Comparison of ENCODE assay signal across 28 cellular contexts in genomic region chr13:106361621-106362020, GRCh38.
"Had no signal": no experiment of that assay in that cellular context is flagged by ENCODE, and none has a peak within 500 bp of the region (broad histone marks: within the 10 kb centered on the region; RNA-seq: fewer than 3 reads in every experiment).

No MANE protein-coding gene starts in this region.

- DNase-seq: activated B cell treated with CpG ODN at 0.5 μM for 24 hours; activated CD4-positive, alpha-beta T cell treated with anti-CD3 and anti-CD28 coated beads for 48 hours; activated CD4-positive, alpha-beta T cell treated with anti-CD3 and anti-CD28 coated beads, Interleukin-2, amount 50 U/mL, for 1 hour; activated CD4-positive, alpha-beta T cell treated with anti-CD3 and anti-CD28 coated beads, Interleukin-2, amount 50 U/mL, for 48 hours; activated CD8-positive, alpha-beta memory T cell treated with anti-CD3 and anti-CD28 coated beads for 24 hours; activated CD8-positive, alpha-beta T cell treated with anti-CD3 and anti-CD28 coated beads for 36 hours; activated effector memory CD4-positive, alpha-beta T cell treated with Interleukin-2 at 50 U/mL for 16 hours; activated gamma-delta T cell treated with Interleukin-2 at 50 U/mL for 16 hours; activated naive CD4-positive, alpha-beta T cell treated with anti-CD3 and anti-CD28 coated beads, Interleukin-2, amount 50 U/mL, for 16 hours; activated naive CD4-positive, alpha-beta T cell treated with Interleukin-2 at 50 U/mL for 16 hours; activated T-cell treated with anti-CD3 and anti-CD28 coated beads, Interleukin-2, amount 50 U/mL, for 4 hours; amniotic stem cell; anterior cingulate cortex; body of pancreas; caudate nucleus; cortex of kidney; effector CD8-positive, alpha-beta T cell; foreskin melanocyte; heart right ventricle; T-cell; T1000; WERI-Rb-1 had no signal

- H3K4me3 Mint-ChIP-seq: activated B cell treated with CpG ODN at 0.5 μM for 24 hours; activated CD8-positive, alpha-beta T cell treated with anti-CD3 and anti-CD28 coated beads for 36 hours; activated naive CD8-positive, alpha-beta T cell; activated T-cell treated with anti-CD3 and anti-CD28 coated beads, Interleukin-2, amount 50 U/mL, for 4 hours; activated T-helper 17 cell treated with anti-CD3 and anti-CD28 coated beads, Interleukin-2, amount 50 U/mL, for 72 hours; T-cell; T-helper 1 cell treated with Interleukin-12 subunit alpha and Interleukin-12 subunit beta and Interleukin-4 antibody, amounts not matched to agents 30 μg/mL and 1 μg/mL, for 36 hours had no signal

- H3K36me3 Mint-ChIP-seq: activated naive CD8-positive, alpha-beta T cell; T-cell had no signal

- H3K27ac ChIP-seq: body of pancreas, gastroesophageal sphincter, heart right ventricle, WERI-Rb-1 had no signal

- H3K4me3 ChIP-seq: body of pancreas, gastroesophageal sphincter, heart right ventricle had no signal

- H3K4me1 Mint-ChIP-seq: activated B cell treated with CpG ODN at 0.5 μM for 24 hours; activated T-helper 17 cell treated with anti-CD3 and anti-CD28 coated beads, Interleukin-2, amount 50 U/mL, for 72 hours; T-cell had no signal

- H3K4me1 ChIP-seq: body of pancreas, gastroesophageal sphincter had no signal

- H3K27ac Mint-ChIP-seq: activated B cell treated with CpG ODN at 0.5 μM for 24 hours; activated CD8-positive, alpha-beta T cell treated with anti-CD3 and anti-CD28 coated beads for 36 hours; activated naive CD8-positive, alpha-beta T cell; activated T-helper 17 cell treated with anti-CD3 and anti-CD28 coated beads, Interleukin-2, amount 50 U/mL, for 72 hours; T-cell; T-helper 1 cell treated with Interleukin-12 subunit alpha and Interleukin-12 subunit beta and Interleukin-4 antibody, amounts not matched to agents 30 μg/mL and 1 μg/mL, for 36 hours had no signal

- H3K27me3 ChIP-seq: body of pancreas, gastroesophageal sphincter, heart right ventricle had no signal

- H3K36me3 ChIP-seq: gastroesophageal sphincter, heart right ventricle, WERI-Rb-1 had no signal

- FAIRE-seq: colon, endometrium had no signal

- H3K9me3 Mint-ChIP-seq: T-helper 1 cell treated with Interleukin-12 subunit alpha and Interleukin-12 subunit beta and Interleukin-4 antibody, amounts not matched to agents 30 μg/mL and 1 μg/mL, for 36 hours had no signal

- H3K27me3 Mint-ChIP-seq: activated B cell treated with CpG ODN at 0.5 μM for 24 hours; activated CD8-positive, alpha-beta T cell treated with anti-CD3 and anti-CD28 coated beads for 36 hours; activated naive CD8-positive, alpha-beta T cell had no signal
